In genomic region chr6:33786736-33787135, GRCh38 we compare ENCODE assay signal across 8 cellular contexts. TPM values are rescaled to one million over a fixed set of nuclear protein-coding genes. Genes with fewer than 3 reads are reported as not detected.
DNase-seq lines count a peak whose midpoint lies in the region; ATAC-seq and TF ChIP-seq lines count a peak whose summit lies in the region.
"Had no signal": no experiment of that assay in that cellular context is flagged by ENCODE, and none has a peak within 500 bp of the region (broad histone marks: within the 10 kb centered on the region; RNA-seq: fewer than 3 reads in every experiment).

No MANE protein-coding gene starts in this region.

- H3K36me3 ChIP-seq in SK-N-MC (ENCODE audit: insufficient read depth, low read length) (peaks cover 42% of the 10 kb centered on the region), gastrocnemius medialis (peaks cover 0 to 38% of the 10 kb centered on the region in 2 donors)

- H3K27me3 ChIP-seq in H9 (ENCODE audit: insufficient read depth, low read length) (no peaks in the 10 kb centered on the region), gastrocnemius medialis (no peaks in the 10 kb centered on the region)

- H4K91ac ChIP-seq in H9 (ENCODE audit: insufficient read length, low read depth, low read length) = no peak overlapping the region

- no peaks in the 10 kb centered on the region for H4K20me1 ChIP-seq in H9 (ENCODE audit: control insufficient read depth, insufficient read depth, insufficient read length)

- no peak overlapping the region for H2AFZ ChIP-seq in H9 (ENCODE audit: low read length)

- no peak overlapping the region for H3K14ac ChIP-seq in H9 (ENCODE audit: insufficient read depth, low read length)

- H3K23me2 ChIP-seq in H9 (ENCODE audit: insufficient read length, low read depth, low read length, poor library complexity, severe bottlenecking) = peaks cover 8% of the 10 kb centered on the region

- H3K79me2 ChIP-seq in H9 (ENCODE audit: insufficient read depth, low read length) = peaks cover 9% of the 10 kb centered on the region; the same call in 1 of the 2 replicates

- ATAC-seq in gastrocnemius medialis = no peak

- H3K9me3 ChIP-seq in H9 (ENCODE audit: control insufficient read depth, low read depth, low read length) (no peaks in the 10 kb centered on the region), SK-N-MC (ENCODE audit: low read depth, low read length) (no peaks in the 10 kb centered on the region), gastrocnemius medialis (no peaks in the 10 kb centered on the region)
- H3K9me3 ChIP-seq: prostate gland had no signal

- H3K9ac ChIP-seq in H9 (ENCODE audit: extremely low read depth, insufficient read length, low read length) = no peak overlapping the region
- H3K9ac ChIP-seq in SK-N-MC (ENCODE audit: insufficient read length) = peak overlapping the region; percentile 50

- H2BK5ac ChIP-seq in H9 (ENCODE audit: insufficient read length, low read length) = no peak overlapping the region

- H3K4me1 Mint-ChIP-seq in H9 = peaks cover 74 to 76% of the 10 kb centered on the region in 2 experiments

- H3K27ac Mint-ChIP-seq in H9 = no peak overlapping the region

- no peak overlapping the region for H2BK120ac ChIP-seq in H9 (ENCODE audit: low read depth, low read length, poor library complexity, severe bottlenecking)

- no peaks in the 10 kb centered on the region for H3K9me3 Mint-ChIP-seq in H9

- H3K4me3 Mint-ChIP-seq in H9 = peak overlapping the region; percentile 85 to 87; a peak in 4 of 5 replicates

- no peak overlapping the region for H2AK5ac ChIP-seq in H9 (ENCODE audit: insufficient read length, low read length)

- no peak for TF ChIP-seq CTCF in H9 (conservative IDR thresholded peaks at IDR 0.05)
- no peak for TF ChIP-seq CTCF in fibroblast of mammary gland (conservative IDR thresholded peaks at IDR 0.05; ENCODE audit: control insufficient read depth, insufficient read depth, low read depth, low read length)
- TF ChIP-seq CTCF in gastrocnemius medialis (IDR thresholded peaks at IDR 0.05 in 4 of 5, conservative IDR thresholded peaks at IDR 0.05 in 1 of 5) = no peak

- H4K5ac ChIP-seq in H9 (ENCODE audit: insufficient read length, low read depth, low read length) = no peak overlapping the region

- peaks cover 3% of the 10 kb centered on the region for H3K79me1 ChIP-seq in H9 (ENCODE audit: insufficient read depth, low read depth, low read length, poor library complexity, severe bottlenecking)

- no peak for DNase-seq in H9
- DNase-seq in SK-N-MC (ENCODE audit: low read depth, low spot score) = no peak
- DNase-seq in fibroblast of mammary gland (ENCODE audit: low read depth) = no peak
- no peak for DNase-seq in gastrocnemius medialis
- DNase-seq in SK-N-DZ (ENCODE audit: low spot score) = no peak
- no peak for DNase-seq in stimulated activated CD4-positive, alpha-beta T cell treated with anti-CD3 and anti-CD28 coated beads, Interleukin-2, amount 100 ng/mL, for 24 hours
- DNase-seq in NCI-H524 treated with DMSO at 0.1 percent for 48 hours (lab: John Stamatoyannopoulos, UW) = no peak

- intact Hi-C loops in gastrocnemius medialis (cut with DNase I; ENCODE audit: low total_unique reads) = loop anchor here (5.0 kb wide), 2 partner anchors 154 to 199 kb away; no protein-coding TSS in a partner anchor

- no peak overlapping the region for H3K56ac ChIP-seq in H9 (ENCODE audit: insufficient read length, low read depth, low read length)

- no peak overlapping the region for H3T11ph ChIP-seq in H9 (ENCODE audit: low read length)

- H3K4ac ChIP-seq in H9 (ENCODE audit: low read depth, low read length) = no peak overlapping the region

- no peaks in the 10 kb centered on the region for H3K27me3 Mint-ChIP-seq in H9 (ENCODE audit: low read depth)

- in situ Hi-C loops in gastrocnemius medialis (cut with MboI; ENCODE audit: low sequenced_read_pairs in 4 of 4) = no loop called here

- H2BK15ac ChIP-seq in H9 (ENCODE audit: low read depth, low read length) = no peak overlapping the region

- WGBS in H9 (ENCODE audit: extremely low coverage, insufficient read length, low lambda C conversion rate) = no CpG with 5 or more reads among the region's 3 CpGs

- no peak for TF ChIP-seq POLR2A in gastrocnemius medialis (IDR thresholded peaks at IDR 0.05)

- no peak overlapping the region for H3K23ac ChIP-seq in H9 (ENCODE audit: insufficient read length, low read depth, low read length)

- H3K27ac ChIP-seq in H9 (ENCODE audit: insufficient read length, low read depth, low read length) (no peak overlapping the region), SK-N-MC (no peak overlapping the region), gastrocnemius medialis (peak overlapping the region; percentile 94 to 97 (median 94))

- no peak overlapping the region for H2BK20ac ChIP-seq in H9 (ENCODE audit: low read depth, low read length, poor library complexity, severe bottlenecking)

- H3K18ac ChIP-seq in H9 (ENCODE audit: insufficient read length, low read depth, low read length) = no peak overlapping the region

- peaks cover 27% of the 10 kb centered on the region; the same call in 1 of the 2 replicates for H3K4me1 ChIP-seq in H9 (ENCODE audit: insufficient read depth, low read length)
- peaks cover 31 to 36% of the 10 kb centered on the region in 2 donors for H3K4me1 ChIP-seq in gastrocnemius medialis

- no peak overlapping the region for H3K4me2 ChIP-seq in H9 (ENCODE audit: insufficient read depth, insufficient read length, low read length)

- H3K4me3 ChIP-seq in SK-N-MC (no peak overlapping the region), fibroblast of mammary gland (ENCODE audit: control insufficient read depth, low read depth, low read length) (peak overlapping the region; percentile 64), gastrocnemius medialis (peak overlapping the region in 1 of 4 donors; percentile 66)

- H2BK12ac ChIP-seq in H9 (ENCODE audit: insufficient read length, low read depth, low read length) = no peak overlapping the region

- no peak overlapping the region for H4K8ac ChIP-seq in H9 (replicated peaks; ENCODE audit: insufficient read length, low read depth, low read length)

- H3K36me3 Mint-ChIP-seq in H9 (ENCODE audit: insufficient read depth in 1 of 3, low read depth in 3 of 3) = peaks cover 16 to 43% (median 40%) of the 10 kb centered on the region in 3 experiments; a peak in 6 of 7 replicates

RNA-seq across cellular contexts. Expression of gene LEMD2, which starts 2.2 kb away (rescaled TPM):
- total RNA-seq in H9 (2021) (82.0 and 91.8 TPM in 2 replicates), gastrocnemius medialis (10 to 100 TPM; 34.1 to 39.1 (median 38.1) TPM)
- 48.5 and 52.3 TPM in 2 replicates for polyA plus RNA-seq in SK-N-DZ (2014; cell fraction: cytosol; rRNA removed)
- polyA plus RNA-seq in SK-N-DZ (2014; cell fraction: nucleus; rRNA removed) = 107 and 111 TPM in 2 replicates

RNA-seq across cellular contexts. Expression of gene MLN, which starts 17.1 kb away (rescaled TPM):
- total RNA-seq in H9 (2021) (not detected in 2 replicates), gastrocnemius medialis (not detected)
- not detected in 2 replicates for polyA plus RNA-seq in SK-N-DZ (2014; cell fraction: cytosol; rRNA removed)
- not detected in 2 replicates for polyA plus RNA-seq in SK-N-DZ (2014; cell fraction: nucleus; rRNA removed)
- total RNA-seq: prostate gland had no signal

RNA-seq across cellular contexts. Expression of gene IP6K3, which starts 40.0 kb away (rescaled TPM):
- 0.29 and 0.46 TPM in 2 replicates for total RNA-seq in H9 (2021)
- 100 to 1,000 TPM; 287 to 570 (median 348) TPM for total RNA-seq in gastrocnemius medialis
- not detected in 2 replicates for polyA plus RNA-seq in SK-N-DZ (2014; cell fraction: cytosol; rRNA removed)
- not detected in 2 replicates for polyA plus RNA-seq in SK-N-DZ (2014; cell fraction: nucleus; rRNA removed)

Comparison
In these comparisons a context has a peak if more than half of its experiments do, and no peak if none do; other contexts are left out.
1. H3K27ac ChIP-seq: peak in gastrocnemius medialis (4 of 4); none in H9 (single experiment) and SK-N-MC (single experiment).
2. RNA of gene IP6K3, which starts 40.0 kb away (total RNA-seq): 287 to 570 TPM in gastrocnemius medialis; 0.29 to 0.46 TPM in H9; every median in the first group is over 100 times any median in the second.